Comparison of ENCODE assay signal across 9 cellular contexts in genomic region chr5:1010641-1011046, GRCh38. TPM values are rescaled to one million over a fixed set of nuclear protein-coding genes. Genes with fewer than 3 reads are reported as not detected.
A peak's percentile ranks its signal among the peaks of the same experiment; 100 is the strongest.
DNase-seq lines count a peak whose midpoint lies in the region; ATAC-seq and TF ChIP-seq lines count a peak whose summit lies in the region.
"Had no signal": no experiment of that assay in that cellular context is flagged by ENCODE, and none has a peak within 500 bp of the region (broad histone marks: within the 10 kb centered on the region; RNA-seq: fewer than 3 reads in every experiment).

No MANE protein-coding gene starts in this region.

- H3K27ac Mint-ChIP-seq in activated T-helper 2 cell treated with anti-CD3 and anti-CD28 coated beads, Interferon-gamma antibody, Interleukin-2, Interleukin-4, amounts not matched to agents 10 μg/mL and 5 μg/mL and 100 μg/mL, durations not matched to agents 14 hours and 24 hours and 36 hours: no peak overlapping the region
- H3K27ac Mint-ChIP-seq in neural crest cell (ENCODE audit: unreplicated experiment): no peak overlapping the region

- TF ChIP-seq EP300 in Ishikawa (IDR thresholded peaks at IDR 0.05; ENCODE audit: borderline replicate concordance): no peak

- no peak for TF ChIP-seq CTCF in neural crest cell (conservative IDR thresholded peaks at IDR 0.05)

- H3K4me3 Mint-ChIP-seq in activated T-helper 2 cell treated with anti-CD3 and anti-CD28 coated beads, Interferon-gamma antibody, Interleukin-2, Interleukin-4, amounts not matched to agents 10 μg/mL and 5 μg/mL and 100 μg/mL, durations not matched to agents 14 hours and 24 hours and 36 hours (ENCODE audit: low read depth): peak overlapping the region; percentile 69
- H3K4me3 Mint-ChIP-seq in neural crest cell: peak overlapping the region; percentile 83

- no peak for ATAC-seq in HG03442 (IDR thresholded peaks at IDR 0.05; ENCODE audit: unreplicated experiment)
- ATAC-seq: heart right ventricle had no signal

- intact Hi-C loops in activated T-helper 2 cell treated with anti-CD3 and anti-CD28 coated beads, Interferon-gamma antibody, Interleukin-2, Interleukin-4, amounts not matched to agents 10 μg/mL and 5 μg/mL and 100 μg/mL, durations not matched to agents 14 hours and 24 hours and 36 hours (cut with micrococcal nuclease): loop anchor here (1.0 to 2.0 kb wide), 2 partner anchors 46 to 87 kb away; no protein-coding TSS in a partner anchor

- DNase-seq in COLO668 (lab: John Stamatoyannopoulos, UW; ENCODE audit: unreplicated experiment): peak; percentile 71
- no peak for DNase-seq in activated T-helper 2 cell treated with anti-CD3 and anti-CD28 coated beads, Interferon-gamma antibody, Interleukin-2, Interleukin-4, amounts not matched to agents 10 μg/mL and 5 μg/mL and 100 μg/mL, durations not matched to agents 14 hours and 24 hours and 36 hours (ENCODE audit: low spot score)
- DNase-seq in neural crest cell (ENCODE audit: low read depth, low spot score): no peak
- DNase-seq in HPDE6-E6E7 (ENCODE audit: extremely low spot score): no peak
- no peak for DNase-seq in T-helper 9 cell
- DNase-seq in dedifferentiated amniotic fluid mesenchymal stem cell (ENCODE audit: extremely low spot score): no peak

- H3K36me3 Mint-ChIP-seq in activated T-helper 2 cell treated with anti-CD3 and anti-CD28 coated beads, Interferon-gamma antibody, Interleukin-2, Interleukin-4, amounts not matched to agents 10 μg/mL and 5 μg/mL and 100 μg/mL, durations not matched to agents 14 hours and 24 hours and 36 hours (ENCODE audit: low read depth): peaks cover 8% of the 10 kb centered on the region
- no peaks in the 10 kb centered on the region for H3K36me3 Mint-ChIP-seq in neural crest cell (ENCODE audit: low read depth)

- peaks cover 13% of the 10 kb centered on the region for H3K27me3 Mint-ChIP-seq in activated T-helper 2 cell treated with anti-CD3 and anti-CD28 coated beads, Interferon-gamma antibody, Interleukin-2, Interleukin-4, amounts not matched to agents 10 μg/mL and 5 μg/mL and 100 μg/mL, durations not matched to agents 14 hours and 24 hours and 36 hours (ENCODE audit: low read depth)
- peaks cover 42% of the 10 kb centered on the region for H3K27me3 Mint-ChIP-seq in neural crest cell (ENCODE audit: low read depth)

- no peaks in the 10 kb centered on the region for H3K9me3 Mint-ChIP-seq in activated T-helper 2 cell treated with anti-CD3 and anti-CD28 coated beads, Interferon-gamma antibody, Interleukin-2, Interleukin-4, amounts not matched to agents 10 μg/mL and 5 μg/mL and 100 μg/mL, durations not matched to agents 14 hours and 24 hours and 36 hours
- no peaks in the 10 kb centered on the region for H3K9me3 Mint-ChIP-seq in neural crest cell

- TF ChIP-seq RAD21 in Ishikawa (IDR thresholded peaks at IDR 0.05; ENCODE audit: low read depth): no peak

- H3K4me1 Mint-ChIP-seq in activated T-helper 2 cell treated with anti-CD3 and anti-CD28 coated beads, Interferon-gamma antibody, Interleukin-2, Interleukin-4, amounts not matched to agents 10 μg/mL and 5 μg/mL and 100 μg/mL, durations not matched to agents 14 hours and 24 hours and 36 hours (ENCODE audit: low read depth): peaks cover 27% of the 10 kb centered on the region
- H3K4me1 Mint-ChIP-seq in neural crest cell: peaks cover 26% of the 10 kb centered on the region

TF ChIP-seq in Ishikawa, 13 proteins besides CTCF, POLR2A, EP300 and RAD21:
- TF ChIP-seq, protein P1, sequence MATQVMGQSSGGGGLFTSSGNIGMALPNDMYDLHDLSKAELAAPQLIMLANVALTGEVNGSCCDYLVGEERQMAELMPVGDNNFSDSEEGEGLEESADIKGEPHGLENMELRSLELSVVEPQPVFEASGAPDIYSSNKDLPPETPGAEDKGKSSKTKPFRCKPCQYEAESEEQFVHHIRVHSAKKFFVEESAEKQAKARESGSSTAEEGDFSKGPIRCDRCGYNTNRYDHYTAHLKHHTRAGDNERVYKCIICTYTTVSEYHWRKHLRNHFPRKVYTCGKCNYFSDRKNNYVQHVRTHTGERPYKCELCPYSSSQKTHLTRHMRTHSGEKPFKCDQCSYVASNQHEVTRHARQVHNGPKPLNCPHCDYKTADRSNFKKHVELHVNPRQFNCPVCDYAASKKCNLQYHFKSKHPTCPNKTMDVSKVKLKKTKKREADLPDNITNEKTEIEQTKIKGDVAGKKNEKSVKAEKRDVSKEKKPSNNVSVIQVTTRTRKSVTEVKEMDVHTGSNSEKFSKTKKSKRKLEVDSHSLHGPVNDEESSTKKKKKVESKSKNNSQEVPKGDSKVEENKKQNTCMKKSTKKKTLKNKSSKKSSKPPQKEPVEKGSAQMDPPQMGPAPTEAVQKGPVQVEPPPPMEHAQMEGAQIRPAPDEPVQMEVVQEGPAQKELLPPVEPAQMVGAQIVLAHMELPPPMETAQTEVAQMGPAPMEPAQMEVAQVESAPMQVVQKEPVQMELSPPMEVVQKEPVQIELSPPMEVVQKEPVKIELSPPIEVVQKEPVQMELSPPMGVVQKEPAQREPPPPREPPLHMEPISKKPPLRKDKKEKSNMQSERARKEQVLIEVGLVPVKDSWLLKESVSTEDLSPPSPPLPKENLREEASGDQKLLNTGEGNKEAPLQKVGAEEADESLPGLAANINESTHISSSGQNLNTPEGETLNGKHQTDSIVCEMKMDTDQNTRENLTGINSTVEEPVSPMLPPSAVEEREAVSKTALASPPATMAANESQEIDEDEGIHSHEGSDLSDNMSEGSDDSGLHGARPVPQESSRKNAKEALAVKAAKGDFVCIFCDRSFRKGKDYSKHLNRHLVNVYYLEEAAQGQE (IDR thresholded peaks at IDR 0.05; ENCODE audit: low read depth): no peak
- TF ChIP-seq MAX (IDR thresholded peaks at IDR 0.05): no peak; the same call in 1 of the 2 replicates
- no peak for TF ChIP-seq CREB1 (IDR thresholded peaks at IDR 0.05; ENCODE audit: low read depth)
- TF ChIP-seq ZBTB7A (IDR thresholded peaks at IDR 0.05; ENCODE audit: low read depth): 0 out of 2 replicates have a peak, but pooled peaks have one; percentile 8
- TF ChIP-seq TCF12 (IDR thresholded peaks at IDR 0.05; ENCODE audit: low read depth): no peak
- TF ChIP-seq FOXM1 (IDR thresholded peaks at IDR 0.05; ENCODE audit: borderline replicate concordance, low read depth): no peak
- no peak for TF ChIP-seq NFIC (IDR thresholded peaks at IDR 0.05)
- TF ChIP-seq, protein P2, sequence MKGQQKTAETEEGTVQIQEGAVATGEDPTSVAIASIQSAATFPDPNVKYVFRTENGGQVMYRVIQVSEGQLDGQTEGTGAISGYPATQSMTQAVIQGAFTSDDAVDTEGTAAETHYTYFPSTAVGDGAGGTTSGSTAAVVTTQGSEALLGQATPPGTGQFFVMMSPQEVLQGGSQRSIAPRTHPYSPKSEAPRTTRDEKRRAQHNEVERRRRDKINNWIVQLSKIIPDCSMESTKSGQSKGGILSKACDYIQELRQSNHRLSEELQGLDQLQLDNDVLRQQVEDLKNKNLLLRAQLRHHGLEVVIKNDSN (IDR thresholded peaks at IDR 0.05): peak; percentile 41
- TF ChIP-seq TEAD4 (IDR thresholded peaks at IDR 0.05): no peak
- TF ChIP-seq YY1 (IDR thresholded peaks at IDR 0.05; ENCODE audit: low read depth): no peak
- no peak for TF ChIP-seq CEBPB (IDR thresholded peaks at IDR 0.05)
- no peak for TF ChIP-seq TAF1 (IDR thresholded peaks at IDR 0.05; ENCODE audit: low read depth)
- peak; percentile 49 for TF ChIP-seq EGR1 (IDR thresholded peaks at IDR 0.05)

RNA-seq across cellular contexts. Expression of gene NKD2, which starts 2.0 kb away (rescaled TPM):
- 14.4 TPM in 2 replicates for total RNA-seq in activated T-helper 2 cell treated with anti-CD3 and anti-CD28 coated beads, Interferon-gamma antibody, Interleukin-2, Interleukin-4, amounts not matched to agents 10 μg/mL and 5 μg/mL and 100 μg/mL, durations not matched to agents 14 hours and 24 hours and 36 hours
- total RNA-seq in neural crest cell: 15.6 and 20.6 TPM in 2 replicates
